Comparison of ENCODE assay signal across 13 cellular contexts in genomic region chr1:101174722-101175121, GRCh38.
DNase-seq lines count a peak whose midpoint lies in the region; ATAC-seq, FAIRE-seq and TF ChIP-seq lines count a peak whose summit lies in the region.
"Had no signal": no experiment of that assay in that cellular context is flagged by ENCODE, and none has a peak within 500 bp of the region (broad histone marks: within the 10 kb centered on the region; RNA-seq: fewer than 3 reads in every experiment).

No MANE protein-coding gene starts in this region.

- peak overlapping the region; percentile 77 for H3K4me3 Mint-ChIP-seq in HFFc6
- H3K4me3 Mint-ChIP-seq in activated naive CD8-positive, alpha-beta T cell: no peak overlapping the region
- H3K4me3 Mint-ChIP-seq: nephron had no signal

- peak overlapping the region; percentile 94 for H3K27ac Mint-ChIP-seq in HFFc6
- peak overlapping the region; percentile 62 for H3K27ac Mint-ChIP-seq in activated naive CD8-positive, alpha-beta T cell
- H3K27ac Mint-ChIP-seq: nephron had no signal

- H3K36me3 Mint-ChIP-seq in HFFc6 (ENCODE audit: low read depth): no peaks in the 10 kb centered on the region
- peaks cover 3% of the 10 kb centered on the region for H3K36me3 Mint-ChIP-seq in activated naive CD8-positive, alpha-beta T cell

- H3K27me3 Mint-ChIP-seq in HFFc6 (ENCODE audit: insufficient read depth): no peaks in the 10 kb centered on the region
- H3K27me3 Mint-ChIP-seq in activated naive CD8-positive, alpha-beta T cell: no peaks in the 10 kb centered on the region

- H3K4me1 Mint-ChIP-seq in HFFc6 (ENCODE audit: low read depth): peaks cover 62% of the 10 kb centered on the region
- H3K4me1 Mint-ChIP-seq in activated naive CD8-positive, alpha-beta T cell (ENCODE audit: low read depth): peaks cover 52% of the 10 kb centered on the region
- H3K4me1 Mint-ChIP-seq: nephron had no signal

- FAIRE-seq in GM19239 (lab: Jason Lieb, UNC): no peak

- TF ChIP-seq CTCF in HFFc6 (IDR thresholded peaks at IDR 0.05): no peak

- DNase-seq in AG08395 (ENCODE audit: low spot score) (peak; percentile 49), HFFc6 (peak; percentile 88), hepatic stellate cell (ENCODE audit: low spot score) (peak; percentile 38), NCI-H1436 (lab: John Stamatoyannopoulos, UW) (no peak), GM19239 (ENCODE audit: insufficient read length, low spot score) (no peak)
- no peak for DNase-seq in activated CD4-positive, CD25-positive, alpha-beta regulatory T cell treated with anti-CD3 and anti-CD28 coated beads, Interleukin-2, amount 50 U/mL, for 72 hours
- DNase-seq: COR-L47; effector CD8-positive, alpha-beta T cell; stomach; WERI-Rb-1 had no signal

- ATAC-seq in GM21619 (IDR thresholded peaks at IDR 0.05; ENCODE audit: unreplicated experiment): no peak

- H3K9me3 Mint-ChIP-seq in HFFc6: no peaks in the 10 kb centered on the region
- H3K9me3 Mint-ChIP-seq in activated naive CD8-positive, alpha-beta T cell (ENCODE audit: low read depth): peaks cover 9% of the 10 kb centered on the region
- H3K9me3 Mint-ChIP-seq: nephron had no signal

Comparison
In these comparisons a context has a peak if more than half of its experiments do, and no peak if none do; other contexts are left out.
1. DNase-seq: peak in AG08395 (single experiment), HFFc6 (single experiment) and hepatic stellate cell (single experiment); none in NCI-H1436 (single experiment), activated CD4-positive, CD25-positive, alpha-beta regulatory T cell treated with anti-CD3 and anti-CD28 coated beads, Interleukin-2, amount 50 U/mL, for 72 hours (single experiment) and GM19239 (single experiment).